36 cellular contexts compared by ENCODE assay signal in genomic region chr3:10792208-10792607, GRCh38. TPM values are rescaled to one million over a fixed set of nuclear protein-coding genes. Genes with fewer than 3 reads are reported as not detected.
"Had no signal": no experiment of that assay in that cellular context is flagged by ENCODE, and none has a peak within 500 bp of the region (broad histone marks: within the 10 kb centered on the region; RNA-seq: fewer than 3 reads in every experiment).

No MANE protein-coding gene starts in this region.

- H3K4me1 ChIP-seq: adrenal gland, ascending aorta, body of pancreas, breast epithelium had no signal

- H3K36me3 ChIP-seq: adrenal gland, ascending aorta, breast epithelium, cardiac muscle cell had no signal

- H3K4me3 ChIP-seq: adrenal gland, ascending aorta, body of pancreas, breast epithelium, cardiac muscle cell had no signal

- H3K27ac ChIP-seq: adrenal gland, ascending aorta, body of pancreas, breast epithelium, cardiac muscle cell had no signal

- DNase-seq: activated effector memory CD4-positive, alpha-beta T cell treated with anti-CD3 and anti-CD28 coated beads, Interleukin-2, amount 50 U/mL, for 16 hours; activated effector memory CD4-positive, alpha-beta T cell treated with Interleukin-2 at 50 U/mL for 16 hours; activated gamma-delta T cell; activated gamma-delta T cell treated with Interleukin-2 at 50 U/mL for 16 hours; activated naive CD4-positive, alpha-beta T cell; activated naive CD4-positive, alpha-beta T cell treated with anti-CD3 and anti-CD28 coated beads for 36 hours; activated naive CD4-positive, alpha-beta T cell treated with anti-CD3 and anti-CD28 coated beads, Interleukin-2, amount 10 ng/mL, durations not matched to agents 7 days and 5 days; activated naive CD4-positive, alpha-beta T cell treated with anti-CD3 and anti-CD28 coated beads, Interleukin-2, amount 50 U/mL, for 16 hours; activated naive CD4-positive, alpha-beta T cell treated with Interleukin-2 at 50 U/mL for 16 hours; activated naive CD8-positive, alpha-beta T cell treated with anti-CD3 and anti-CD28 coated beads for 36 hours; activated naive CD8-positive, alpha-beta T cell treated with anti-CD3 and anti-CD28 coated beads, Interleukin-2, amount 10 ng/mL, durations not matched to agents 7 days and 5 days; activated naive CD8-positive, alpha-beta T cell treated with anti-CD3 and anti-CD28 coated beads, Interleukin-2, amount 50 U/mL, for 24 hours; activated T-cell treated with anti-CD3 and anti-CD28 coated beads for 4 hours; activated T-cell treated with anti-CD3 and anti-CD28 coated beads, Interleukin-2, amount 50 U/mL, for 1 hour; activated T-cell treated with anti-CD3 and anti-CD28 coated beads, Interleukin-2, amount 50 U/mL, for 24 hours; activated T-cell treated with anti-CD3 and anti-CD28 coated beads, Interleukin-2, amount 50 U/mL, for 4 hours; activated T-cell treated with anti-CD3 and anti-CD28 coated beads, Interleukin-2, amount 50 U/mL, for 48 hours; activated T-cell treated with anti-CD3 and anti-CD28 coated beads, Interleukin-2, amount 50 U/mL, for 72 hours; adrenal gland; amniotic stem cell; amygdala; anterior cingulate cortex; aorta; body of pancreas; caudate nucleus; central memory CD4-positive, alpha-beta T cell; cerebellar nuclear complex had no signal

- ATAC-seq: activated naive CD4-positive, alpha-beta T cell treated with anti-CD3 and anti-CD28 coated beads, Interleukin-2, amount 50 U/mL, for 72 hours; activated naive CD8-positive, alpha-beta T cell treated with anti-CD3 and anti-CD28 coated beads, Interleukin-2, amount 50 U/mL, for 24 hours; activated T-cell treated with anti-CD3 and anti-CD28 coated beads, Interleukin-2, amount 50 U/mL, for 4 hours; activated T-cell treated with anti-CD3 and anti-CD28 coated beads, Interleukin-2, amount 50 U/mL, for 72 hours; activated T-helper 17 cell treated with anti-CD3 and anti-CD28 coated beads, Interleukin-2, amount 50 U/mL, for 72 hours; body of pancreas had no signal

- H3K27me3 ChIP-seq: ascending aorta, body of pancreas had no signal

- FAIRE-seq: astrocyte had no signal

- H3K9me3 ChIP-seq: adrenal gland, ascending aorta, body of pancreas, breast epithelium had no signal

RNA-seq across cellular contexts. Expression of gene SLC6A11, which starts 23.8 kb away (rescaled TPM):
- total RNA-seq: activated naive CD4-positive, alpha-beta T cell treated with anti-CD3 and anti-CD28 coated beads for 36 hours; activated naive CD4-positive, alpha-beta T cell treated with anti-CD3 and anti-CD28 coated beads, Interleukin-2, amount 50 U/mL, for 72 hours; activated naive CD8-positive, alpha-beta T cell treated with anti-CD3 and anti-CD28 coated beads for 36 hours; activated naive CD8-positive, alpha-beta T cell treated with anti-CD3 and anti-CD28 coated beads, Interleukin-2, amount 10 ng/mL, durations not matched to agents 7 days and 5 days; activated T-cell treated with anti-CD3 and anti-CD28 coated beads, Interleukin-2, amount 50 U/mL, for 4 hours; activated T-cell treated with anti-CD3 and anti-CD28 coated beads, Interleukin-2, amount 50 U/mL, for 72 hours; activated T-helper 1 cell treated with anti-CD3 and anti-CD28 coated beads, Interleukin-12 subunit alpha, Interleukin-12 subunit beta, Interleukin-2, Interleukin-4 antibody, amounts not matched to agents 30 ng/mL and 10 ng/mL and 1 ng/mL, durations not matched to agents 14 hours and 24 hours and 36 hours; activated T-helper 17 cell treated with anti-CD3 and anti-CD28 coated beads, Interleukin-2, amount 50 U/mL, for 72 hours; activated T-helper 2 cell treated with anti-CD3 and anti-CD28 coated beads, Interferon-gamma antibody, Interleukin-2, Interleukin-4, amounts not matched to agents 10 μg/mL and 5 μg/mL and 100 μg/mL, durations not matched to agents 14 hours and 24 hours and 36 hours; aorta; ascending aorta; cardiac septum had no signal
- polyA plus RNA-seq: aorta, cardiac muscle cell had no signal
